In the genomic region with DNA sequence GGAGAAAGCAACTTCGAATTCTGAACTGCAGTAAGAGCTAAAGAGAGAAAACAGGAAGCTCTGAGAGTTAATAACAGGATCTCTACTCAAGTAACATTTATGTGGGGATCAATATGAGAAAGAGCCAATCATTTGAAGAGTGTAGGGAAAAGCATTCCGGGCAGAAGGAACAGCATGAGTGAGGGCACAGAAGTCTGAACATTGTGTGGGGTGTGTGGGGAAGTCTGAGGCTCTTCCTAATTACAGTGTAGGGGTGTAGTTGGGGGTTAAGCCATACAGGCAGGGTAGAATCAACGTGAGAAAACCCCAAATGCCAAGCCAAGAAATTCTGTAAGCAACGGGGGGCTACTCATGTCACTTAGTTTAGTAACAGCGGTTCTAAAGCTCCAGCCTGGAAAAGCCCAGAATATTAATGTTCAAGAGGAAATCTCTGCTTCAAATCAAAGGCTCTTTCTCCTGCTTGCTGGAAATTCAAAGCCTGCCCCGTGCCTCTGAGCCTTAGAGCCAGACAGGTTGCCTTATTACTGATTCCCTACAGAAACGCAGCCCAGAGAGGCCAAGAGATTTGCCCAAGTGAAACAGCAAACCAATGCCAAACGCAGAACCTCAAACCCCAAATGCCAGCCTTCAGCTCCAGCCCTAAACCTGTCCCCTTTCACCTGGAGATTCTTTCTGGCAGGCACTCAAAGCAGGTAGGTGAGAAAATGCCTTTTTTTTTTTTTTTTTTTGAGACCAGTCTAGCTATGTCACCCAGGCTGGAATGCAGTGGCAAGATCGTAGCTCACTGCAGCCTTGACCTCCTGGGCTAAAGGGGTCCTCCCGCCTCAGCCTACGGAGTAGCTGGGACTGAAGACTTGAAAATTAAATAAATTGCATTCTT, we compare ENCODE assay signal across 9 cellular contexts. TPM values are rescaled to one million over a fixed set of nuclear protein-coding genes. Genes with fewer than 3 reads are reported as not detected.
DNase-seq lines count a peak whose midpoint lies in the region; ATAC-seq, FAIRE-seq and TF ChIP-seq lines count a peak whose summit lies in the region.
"Had no signal": no experiment of that assay in that cellular context is flagged by ENCODE, and none has a peak within 500 bp of the region (broad histone marks: within the 10 kb centered on the region; RNA-seq: fewer than 3 reads in every experiment).

No MANE protein-coding gene starts in this region.

- POLR2A ChIA-PET in PC-3 (lab: Charles Lee; ENCODE audit: unreplicated experiment), result no interaction called here

- no peaks in the 10 kb centered on the region for H4K20me1 ChIP-seq in PC-3 (ENCODE audit: low read length)

- peaks cover 41% of the 10 kb centered on the region for H3K4me1 Mint-ChIP-seq in endothelial cell (ENCODE audit: unreplicated experiment)

- H3K79me2 ChIP-seq in PC-3 (ENCODE audit: low read length), result no peaks in the 10 kb centered on the region

- H3K27ac ChIP-seq in PC-3 (ENCODE audit: low read length), result peak overlapping the region; percentile 85
- peak overlapping the region; percentile 84 to 93 (median 86) for H3K27ac ChIP-seq in sigmoid colon

- H3K9me3 ChIP-seq in PC-3 (ENCODE audit: low read length) (no peaks in the 10 kb centered on the region), sigmoid colon (no peaks in the 10 kb centered on the region)

- FAIRE-seq in urothelium cell line (lab: Jason Lieb, UNC), result no peak
- FAIRE-seq: TTC549 had no signal

- H3K4me3 Mint-ChIP-seq in endothelial cell (ENCODE audit: unreplicated experiment), result no peak overlapping the region

- CTCF ChIA-PET in PC-3 (lab: Charles Lee), result no interaction called here

- H3K27me3 Mint-ChIP-seq in endothelial cell (ENCODE audit: unreplicated experiment), result peaks cover 6% of the 10 kb centered on the region

- H3K9me3 Mint-ChIP-seq in endothelial cell (ENCODE audit: unreplicated experiment), result no peaks in the 10 kb centered on the region

- intact Hi-C loops in PC-3 (cut with micrococcal nuclease), result no loop called here
- intact Hi-C loops in sigmoid colon (cut with DNase I), result loop anchor here (5.0 kb wide), 1 partner anchor 101 kb away; a partner anchor contains a TSS

- peaks cover 65% of the 10 kb centered on the region for H3K4me1 ChIP-seq in PC-3 (ENCODE audit: insufficient read depth, low read length)
- peaks cover 0 to 57% (median 55%) of the 10 kb centered on the region in 4 donors for H3K4me1 ChIP-seq in sigmoid colon

- H3K36me3 Mint-ChIP-seq in endothelial cell (ENCODE audit: low read depth, unreplicated experiment), result no peaks in the 10 kb centered on the region

- peaks cover 4% of the 10 kb centered on the region for H3F3A ChIP-seq in PC-3 (ENCODE audit: low read length, unreplicated experiment)

- 68 to 74% methylated on average over 11 of the region's 11 CpGs for WGBS in sigmoid colon, 2 donors

- peak overlapping the region; percentile 78 for H3K4me2 ChIP-seq in PC-3 (ENCODE audit: low read length)

- TF ChIP-seq POLR2A in sigmoid colon (IDR thresholded peaks at IDR 0.05), result no peak

- H3K4me3 ChIP-seq in GM12865 (ENCODE audit: low read depth, low read length) (peak overlapping the region; percentile 72), PC-3 (ENCODE audit: low read length) (peak overlapping the region; percentile 53; the same call in 1 of the 2 replicates), sigmoid colon (peak overlapping the region in 3 of 4 donors; percentile 37 to 51 (median 51))

- ATAC-seq in PC-3, result no peak

- no peak for DNase-seq in GM12865 (ENCODE audit: low read depth)
- DNase-seq in PC-3, result peak; percentile 22
- DNase-seq in endothelial cell (ENCODE audit: low spot score), result no peak
- DNase-seq in sigmoid colon, result no peak
- DNase-seq in hypothalamus (lab: John Stamatoyannopoulos, UW), result no peak
- DNase-seq in urothelium cell line (ENCODE audit: low spot score), result no peak
- DNase-seq in occipital lobe (lab: John Stamatoyannopoulos, UW), result no peak
- DNase-seq in SW480 (ENCODE audit: low spot score), result no peak

- H3K27me3 ChIP-seq in PC-3 (ENCODE audit: low read length), result no peaks in the 10 kb centered on the region
- H3K27me3 ChIP-seq in sigmoid colon, result no peaks in the 10 kb centered on the region

- peak overlapping the region; percentile 70 for H3K9ac ChIP-seq in PC-3 (ENCODE audit: low read length)

- H3K27ac Mint-ChIP-seq in endothelial cell (ENCODE audit: unreplicated experiment), result peak overlapping the region; percentile 89

- no peaks in the 10 kb centered on the region for H3K36me3 ChIP-seq in PC-3 (ENCODE audit: low read depth, low read length)
- no peaks in the 10 kb centered on the region for H3K36me3 ChIP-seq in sigmoid colon

- TF ChIP-seq CTCF in GM12865 (IDR thresholded peaks at IDR 0.05; ENCODE audit: insufficient read depth, low read depth, low read length, missing control alignments) (no peak), PC-3 (conservative IDR thresholded peaks at IDR 0.05; ENCODE audit: low read depth, low read length) (no peak), endothelial cell (IDR thresholded peaks at IDR 0.05; ENCODE audit: unreplicated experiment) (no peak), sigmoid colon (IDR thresholded peaks at IDR 0.05) (no peak)

- no peak for TF ChIP-seq EP300 in sigmoid colon (IDR thresholded peaks at IDR 0.05)

- H2AFZ ChIP-seq in PC-3 (ENCODE audit: low read length), result no peak overlapping the region

- H3K9me2 ChIP-seq in PC-3 (replicated peaks; ENCODE audit: low read length), result no peaks in the 10 kb centered on the region

- BruUV-seq in PC-3 (replicated peaks; lab: Mats Ljungman, UMichigan), result no TSS peak

RNA-seq across cellular contexts. Expression of a gene that starts 36.1 kb away (rescaled TPM):
- total RNA-seq in PC-3 (2014; rRNA removed) (25.7 and 30.9 TPM in 2 replicates), endothelial cell (ENCODE audit: unreplicated experiment) (20.5 TPM), sigmoid colon (10 to 100 TPM; 22.4 to 38.5 (median 30.0) TPM), occipital lobe (12.2 TPM)
- 10 to 100 TPM in 2 of 3 donors, 1 to 10 TPM in 1; 9.5 to 28.7 (median 15.6) TPM for polyA plus RNA-seq in sigmoid colon

RNA-seq across cellular contexts. Expression of a gene that starts 44.9 kb away (rescaled TPM):
- total RNA-seq in PC-3 (2014; rRNA removed) (68.9 and 94.2 TPM in 2 replicates), endothelial cell (ENCODE audit: unreplicated experiment) (32.4 TPM), sigmoid colon (100 to 1,000 TPM in 2 of 4 donors, 10 to 100 TPM in 2; 77.2 to 202 (median 133) TPM), occipital lobe (30.6 TPM)
- polyA plus RNA-seq in sigmoid colon, result 100 to 1,000 TPM in 1 of 3 donors, 10 to 100 TPM in 2; 71.5 to 413 (median 85.3) TPM
